Comparison of ENCODE assay signal across 12 cellular contexts in genomic region chr2:222943820-222944219, GRCh38.
DNase-seq lines count a peak whose midpoint lies in the region; ATAC-seq and TF ChIP-seq lines count a peak whose summit lies in the region.
"Had no signal": no experiment of that assay in that cellular context is flagged by ENCODE, and none has a peak within 500 bp of the region (broad histone marks: within the 10 kb centered on the region; RNA-seq: fewer than 3 reads in every experiment).

No MANE protein-coding gene starts in this region.

- peak; percentile 73 for DNase-seq in GM12865 (ENCODE audit: low read depth)
- peak; percentile 55 for DNase-seq in fibroblast of the aortic adventitia (ENCODE audit: low read depth)
- DNase-seq in type B pancreatic cell (ENCODE audit: extremely low spot score, unreplicated experiment): no peak
- DNase-seq in NCI-H1436 treated with DMSO at 0.1 percent for 48 hours (lab: John Stamatoyannopoulos, UW): no peak
- DNase-seq in activated CD4-positive, alpha-beta T cell treated with anti-CD3 and anti-CD28 coated beads for 4 hours: no peak
- no peak for DNase-seq in NCI-H69 (lab: John Stamatoyannopoulos, UW)
- DNase-seq: amygdala, NCI-H345, posterior cingulate gyrus had no signal

- no peak overlapping the region for H3K27ac Mint-ChIP-seq in type B pancreatic cell

- ATAC-seq in GM21423 (IDR thresholded peaks at IDR 0.05; ENCODE audit: unreplicated experiment) (peak; percentile 50), HG03354 (IDR thresholded peaks at IDR 0.05; ENCODE audit: poor library complexity, severe bottlenecking, unreplicated experiment) (peak; percentile 56)

- peaks cover 24% of the 10 kb centered on the region for H3K36me3 Mint-ChIP-seq in type B pancreatic cell

- H3K4me3 Mint-ChIP-seq in type B pancreatic cell: no peak overlapping the region

- peaks cover 13% of the 10 kb centered on the region for H3K4me1 Mint-ChIP-seq in type B pancreatic cell (ENCODE audit: unreplicated experiment)

- no peak overlapping the region for H3K4me3 ChIP-seq in GM12865 (ENCODE audit: low read depth, low read length)
- H3K4me3 ChIP-seq in fibroblast of the aortic adventitia (ENCODE audit: low read depth, low read length): no peak overlapping the region
- H3K4me3 ChIP-seq: hepatocyte had no signal

- H3K9me3 Mint-ChIP-seq in type B pancreatic cell: peaks cover 4% of the 10 kb centered on the region

- no peak for TF ChIP-seq CTCF in GM12865 (IDR thresholded peaks at IDR 0.05; ENCODE audit: insufficient read depth, low read depth, low read length, missing control alignments)
- TF ChIP-seq CTCF in fibroblast of the aortic adventitia (IDR thresholded peaks at IDR 0.05; ENCODE audit: insufficient read depth, low read length): no peak
- TF ChIP-seq CTCF in type B pancreatic cell (conservative IDR thresholded peaks at IDR 0.05): no peak

- H3K27me3 Mint-ChIP-seq in type B pancreatic cell: peaks cover 6% of the 10 kb centered on the region

Comparison
In these comparisons a context has a peak if more than half of its experiments do, and no peak if none do; other contexts are left out.
1. DNase-seq: peak in GM12865 (single experiment) and fibroblast of the aortic adventitia (single experiment); none in type B pancreatic cell (single experiment), NCI-H1436 treated with DMSO at 0.1 percent for 48 hours (single experiment), activated CD4-positive, alpha-beta T cell treated with anti-CD3 and anti-CD28 coated beads for 4 hours (0 of 2) and NCI-H69 (single experiment).